8 cellular contexts compared by ENCODE assay signal in the genomic region with DNA sequence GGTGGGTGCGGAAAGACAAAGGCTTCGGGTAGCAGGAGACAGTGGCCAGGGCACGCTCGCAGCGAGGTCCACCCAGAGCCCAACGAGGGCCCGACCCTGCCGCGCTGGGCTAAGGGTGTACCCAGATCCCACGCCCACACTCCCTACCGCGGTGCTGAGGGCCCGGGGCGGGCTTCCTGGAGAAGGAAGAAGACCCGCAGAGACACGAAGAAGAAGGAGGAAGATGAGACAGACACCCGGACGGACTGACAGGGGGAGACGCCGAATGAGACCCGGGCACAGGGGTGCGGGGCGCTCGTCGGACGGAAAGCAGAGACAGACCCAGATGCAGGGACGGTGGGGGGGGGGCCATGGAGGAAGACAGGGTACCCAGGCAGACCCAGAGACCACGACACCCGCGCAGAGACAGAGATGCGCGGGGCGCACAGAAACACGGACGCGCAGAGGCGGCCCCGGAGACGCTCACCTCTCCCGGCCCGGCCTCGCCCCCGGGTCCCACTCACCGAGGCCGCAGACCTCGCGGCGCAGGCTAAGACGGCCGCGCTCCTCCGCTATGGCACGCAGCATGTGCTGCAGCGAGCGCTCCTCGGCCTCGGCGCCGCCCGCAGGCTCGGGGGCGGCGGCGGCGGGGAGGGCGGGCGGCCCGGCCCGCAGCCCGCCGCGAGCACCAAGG. TPM values are rescaled to one million over a fixed set of nuclear protein-coding genes. Genes with fewer than 3 reads are reported as not detected.
DNase-seq lines count a peak whose midpoint lies in the region; ATAC-seq and TF ChIP-seq lines count a peak whose summit lies in the region.

No MANE protein-coding gene starts in this region.

- peaks cover 37 to 50% (median 46%) of the 10 kb centered on the region in 11 experiments for H4K20me1 ChIP-seq in BLaER1 treated with 17β-estradiol and CSF1 and Interleukin-3, amounts not matched to agents 10 nM and 100 nM

- H3K4me3 Mint-ChIP-seq in effector memory CD8-positive, alpha-beta T cell: peak overlapping the region; percentile 85 to 96

- no peaks in the 10 kb centered on the region for H3K27me3 Mint-ChIP-seq in effector memory CD8-positive, alpha-beta T cell

- no peak for DNase-seq in effector memory CD8-positive, alpha-beta T cell
- peak in 1 of 2 donors; percentile 26 for DNase-seq in thyroid gland
- no peak for DNase-seq in Ammon's horn (ENCODE audit: low spot score)

- intact Hi-C loops in thyroid gland (cut with DNase I): loop anchor here (2.0 kb wide), 1 partner anchor 77 kb away; a partner anchor contains a TSS

- peak overlapping the region; percentile 62 to 88 for H3K27ac Mint-ChIP-seq in effector memory CD8-positive, alpha-beta T cell

- H3K27ac ChIP-seq in BLaER1 treated with 17β-estradiol and CSF1 and Interleukin-3, amounts not matched to agents 10 nM and 100 nM: peak overlapping the region; percentile 8 to 86 (median 82); a peak in 21 of 22 replicates
- no peak overlapping the region for H3K27ac ChIP-seq in thyroid gland

- no peaks in the 10 kb centered on the region for H3K9me3 Mint-ChIP-seq in effector memory CD8-positive, alpha-beta T cell

- WGBS in thyroid gland, 2 donors: 1 to 2% methylated on average over 24 to 39 of the region's 72 CpGs

- peaks cover 25 to 39% of the 10 kb centered on the region in 2 donors for H3K4me1 Mint-ChIP-seq in effector memory CD8-positive, alpha-beta T cell (ENCODE audit: low read depth in 2 of 2)

- H3K4me1 ChIP-seq in BLaER1 treated with 17β-estradiol and CSF1 and Interleukin-3, amounts not matched to agents 10 nM and 100 nM: peaks cover 46 to 68% (median 58%) of the 10 kb centered on the region in 10 experiments
- H3K4me1 ChIP-seq in mucosa of stomach (ENCODE audit: control insufficient read depth, insufficient read depth, low read length): peaks cover 44% of the 10 kb centered on the region
- H3K4me1 ChIP-seq in thyroid gland: peaks cover 12 to 29% of the 10 kb centered on the region in 2 donors

- peak overlapping the region; percentile 76 to 89 (median 87) for H3K9ac ChIP-seq in BLaER1 treated with 17β-estradiol and CSF1 and Interleukin-3, amounts not matched to agents 10 nM and 100 nM
- H3K9ac ChIP-seq in mucosa of stomach (ENCODE audit: low read length): peak overlapping the region; percentile 56

- peak overlapping the region; percentile 94 to 100 (median 97) for H3K4me2 ChIP-seq in BLaER1 treated with 17β-estradiol and CSF1 and Interleukin-3, amounts not matched to agents 10 nM and 100 nM

- no peak for TF ChIP-seq POLR2A in thyroid gland (IDR thresholded peaks at IDR 0.05)

- H3K9me3 ChIP-seq in BLaER1 treated with 17β-estradiol and CSF1 and Interleukin-3, amounts not matched to agents 10 nM and 100 nM (replicated peaks in 1 of 11): no peaks in the 10 kb centered on the region
- no peaks in the 10 kb centered on the region for H3K9me3 ChIP-seq in mucosa of stomach (ENCODE audit: control insufficient read depth, low read length)
- no peaks in the 10 kb centered on the region for H3K9me3 ChIP-seq in thyroid gland

- ATAC-seq in HG02642 (IDR thresholded peaks at IDR 0.05; ENCODE audit: poor library complexity, unreplicated experiment) (peak; percentile 23), GM21717 (IDR thresholded peaks at IDR 0.05; ENCODE audit: unreplicated experiment) (no peak)
- ATAC-seq in activated CD4-positive, CD25-positive, alpha-beta regulatory T cell treated with anti-CD3 and anti-CD28 coated beads, Interleukin-2, amount 50 U/mL, for 24 hours: peak; percentile 54 to 65
- peak; percentile 43 for ATAC-seq in effector memory CD8-positive, alpha-beta T cell (replicated peaks)

- no peaks in the 10 kb centered on the region for H3K27me3 ChIP-seq in BLaER1 treated with 17β-estradiol and CSF1 and Interleukin-3, amounts not matched to agents 10 nM and 100 nM
- H3K27me3 ChIP-seq in mucosa of stomach (ENCODE audit: control insufficient read depth, insufficient read depth, low read length) (no peaks in the 10 kb centered on the region), thyroid gland (no peaks in the 10 kb centered on the region)

- H3K36me3 Mint-ChIP-seq in effector memory CD8-positive, alpha-beta T cell (ENCODE audit: insufficient read depth): peaks cover 26% of the 10 kb centered on the region

- peaks cover 12 to 31% (median 23%) of the 10 kb centered on the region in 11 experiments; a peak in 17 of 22 replicates for H3K36me3 ChIP-seq in BLaER1 treated with 17β-estradiol and CSF1 and Interleukin-3, amounts not matched to agents 10 nM and 100 nM
- H3K36me3 ChIP-seq in mucosa of stomach (ENCODE audit: control insufficient read depth, insufficient read depth, low read length) (no peaks in the 10 kb centered on the region), thyroid gland (no peaks in the 10 kb centered on the region)

- no peak for TF ChIP-seq CTCF in thyroid gland (IDR thresholded peaks at IDR 0.05)

- H3K4me3 ChIP-seq in BLaER1 treated with 17β-estradiol and CSF1 and Interleukin-3, amounts not matched to agents 10 nM and 100 nM: peak overlapping the region; percentile 73 to 97 (median 90)
- H3K4me3 ChIP-seq in mucosa of stomach (ENCODE audit: low read length) (peak overlapping the region; percentile 22), thyroid gland (replicated peaks in 1 of 3) (peak overlapping the region; percentile 11 to 50 (median 25))

RNA-seq across cellular contexts. Expression of a gene that starts 0.4 kb away (rescaled TPM):
- 10 to 100 TPM; 21.0 to 42.7 (median 25.0) TPM for total RNA-seq in thyroid gland

RNA-seq across cellular contexts. Expression of a gene that starts 44.5 kb away (rescaled TPM):
- total RNA-seq in thyroid gland: 1 to 10 TPM in 3 of 4 donors, not detected in 1; 2.1 to 3.9 (median 2.6) TPM

Comparison
In these comparisons a context has a peak if more than half of its experiments do, and no peak if none do; other contexts are left out.
1. H3K27ac ChIP-seq: peak in BLaER1 treated with 17β-estradiol and CSF1 and Interleukin-3, amounts not matched to agents 10 nM and 100 nM (11 of 11); none in thyroid gland (0 of 3).
2. H3K4me3 ChIP-seq: peak in every context shown above with its lines; median percentile 90 in BLaER1 treated with 17β-estradiol and CSF1 and Interleukin-3, amounts not matched to agents 10 nM and 100 nM; 25 in thyroid gland; 22 in mucosa of stomach.